ENCODE assay signal across 9 cellular contexts in the genomic region with DNA sequence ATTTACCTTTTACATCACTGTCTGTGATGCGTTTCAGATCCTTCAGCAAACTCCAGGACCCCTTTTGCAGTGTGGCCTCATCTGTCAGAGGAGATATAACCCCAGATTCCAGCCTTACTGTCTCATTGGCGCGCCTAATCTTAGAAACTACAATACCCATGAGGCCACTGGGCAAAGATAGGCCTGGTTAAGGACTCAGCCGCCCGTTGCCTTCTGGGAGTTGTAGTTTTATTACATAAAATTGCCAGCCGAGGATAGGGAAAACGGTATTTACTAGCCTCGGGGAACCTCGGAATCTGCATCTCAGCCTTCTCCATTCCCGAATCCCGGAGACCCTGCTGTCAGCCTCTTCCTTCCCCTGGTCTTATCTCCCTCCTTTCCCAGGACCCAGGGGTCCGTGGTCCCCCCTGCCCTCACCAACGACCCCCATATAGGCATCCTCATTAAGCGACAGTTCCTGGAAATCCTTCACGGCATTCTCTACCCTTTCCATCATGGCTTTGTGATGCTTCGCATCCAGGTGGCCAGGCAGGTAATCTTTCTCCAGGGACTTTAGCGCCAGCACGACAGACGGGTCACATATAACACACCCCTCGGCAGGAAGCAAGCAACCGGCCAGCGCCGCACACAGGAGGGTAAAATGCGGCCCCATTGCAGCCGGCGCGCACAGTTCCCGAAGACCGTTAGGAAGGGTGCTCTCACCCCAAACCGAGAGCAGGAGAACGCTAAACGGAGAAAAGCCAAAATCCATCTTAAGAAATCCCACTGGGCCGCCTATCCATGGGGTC. TPM values are rescaled to one million over a fixed set of nuclear protein-coding genes. Genes with fewer than 3 reads are reported as not detected.
DNase-seq lines count a peak whose midpoint lies in the region; ATAC-seq, FAIRE-seq and TF ChIP-seq lines count a peak whose summit lies in the region.
"Had no signal": no experiment of that assay in that cellular context is flagged by ENCODE, and none has a peak within 500 bp of the region (broad histone marks: within the 10 kb centered on the region; RNA-seq: fewer than 3 reads in every experiment).

No MANE protein-coding gene starts in this region.

- peaks cover 0 to 5% of the 10 kb centered on the region in 2 experiments for H3K9me3 ChIP-seq in CD4-positive, CD25-positive, alpha-beta regulatory T cell (ENCODE audit: control insufficient read depth in 2 of 2, low read length in 2 of 2)
- H3K9me3 ChIP-seq in HEK293 (ENCODE audit: control insufficient read depth, insufficient read depth, low read depth, low read length) (no peaks in the 10 kb centered on the region), OCI-LY7 (ENCODE audit: low read length) (no peaks in the 10 kb centered on the region), small intestine (ENCODE audit: control insufficient read depth, low read depth) (no peaks in the 10 kb centered on the region)

- no peak overlapping the region for H2AFZ ChIP-seq in OCI-LY7 (ENCODE audit: low read length)

- no peaks in the 10 kb centered on the region for H3K79me2 ChIP-seq in OCI-LY7 (ENCODE audit: insufficient read depth, low read depth, low read length)

- intact Hi-C loops in OCI-LY7 (cut with micrococcal nuclease; ENCODE audit: unreplicated experiment): no loop called here
- intact Hi-C loops in head of caudate nucleus (cut with DNase I): no loop called here

- no peak for FAIRE-seq in small intestine (lab: Jason Lieb, UNC)

- no peak overlapping the region for H3K27ac ChIP-seq in CD4-positive, CD25-positive, alpha-beta regulatory T cell (ENCODE audit: insufficient read depth, low read length, poor library complexity, severe bottlenecking)
- H3K27ac ChIP-seq in HEK293 (ENCODE audit: extremely low read depth, low read depth, low read length) (no peak overlapping the region), OCI-LY7 (ENCODE audit: low read depth, low read length, poor library complexity, severe bottlenecking) (no peak overlapping the region), small intestine (ENCODE audit: low read depth in 1 of 2, low read length in 1 of 2) (no peak overlapping the region)

- POLR2A ChIA-PET in HEK293 (lab: Yijun Ruan, JAX): interaction anchor here (1.1 kb wide), 2 partner anchors 25 to 31 kb away, joined by 3 to 4 read pairs; no protein-coding TSS in a partner anchor
- POLR2A ChIA-PET in OCI-LY7 (lab: Charles Lee): no interaction called here

- H3K9me3 Mint-ChIP-seq in CD4-positive, CD25-positive, alpha-beta regulatory T cell: peaks cover 0 to 2% (median 0%) of the 10 kb centered on the region in 7 donors

- H3K4me1 Mint-ChIP-seq in CD4-positive, CD25-positive, alpha-beta regulatory T cell: peaks cover 0 to 32% (median 8%) of the 10 kb centered on the region in 4 donors

- H3K4me2 ChIP-seq in OCI-LY7 (ENCODE audit: low read length): no peak overlapping the region

- H3K27me3 Mint-ChIP-seq in CD4-positive, CD25-positive, alpha-beta regulatory T cell: peaks cover 44% of the 10 kb centered on the region

- peak; percentile 52 to 67 for ATAC-seq in CD4-positive, CD25-positive, alpha-beta regulatory T cell (ENCODE audit: low read depth in 2 of 2)
- ATAC-seq in HG03025 (IDR thresholded peaks at IDR 0.05; ENCODE audit: low FRiP score, unreplicated experiment): no peak
- no peak for ATAC-seq in HG03521 (IDR thresholded peaks at IDR 0.05; ENCODE audit: unreplicated experiment)

- H3K27me3 ChIP-seq in CD4-positive, CD25-positive, alpha-beta regulatory T cell (ENCODE audit: control insufficient read depth, insufficient read depth, low read length): no peaks in the 10 kb centered on the region
- H3K27me3 ChIP-seq in small intestine (ENCODE audit: control insufficient read depth in 2 of 2, insufficient read depth in 2 of 2, low read length in 2 of 2): peaks cover 0 to 2% of the 10 kb centered on the region in 2 donors

- no peak for TF ChIP-seq CTCF in HEK293 (tag by site-specific recombination; IDR thresholded peaks at IDR 0.05)
- no peak for TF ChIP-seq CTCF in OCI-LY7 (conservative IDR thresholded peaks at IDR 0.05; ENCODE audit: low read length)

- CTCF ChIA-PET in HEK293 (lab: Yijun Ruan, JAX): no interaction called here
- CTCF ChIA-PET in OCI-LY7 (lab: Charles Lee; ENCODE audit: unreplicated experiment): interaction anchor here (0.6 kb wide), 1 partner anchor 232 kb away, joined by 4 read pairs; no protein-coding TSS in a partner anchor

- H3K4me3 ChIP-seq in CD4-positive, CD25-positive, alpha-beta regulatory T cell (ENCODE audit: low read depth, low read length): no peak overlapping the region
- no peak overlapping the region for H3K4me3 ChIP-seq in HEK293 (ENCODE audit: low read depth, low read length)
- no peak overlapping the region for H3K4me3 ChIP-seq in OCI-LY7 (ENCODE audit: low read depth, low read length, poor library complexity, severe bottlenecking)
- H3K4me3 ChIP-seq in small intestine (ENCODE audit: low read depth in 1 of 2, low read length in 2 of 2): no peak overlapping the region

- no peaks in the 10 kb centered on the region for H4K20me1 ChIP-seq in OCI-LY7 (ENCODE audit: insufficient read depth, low read length)

- no peaks in the 10 kb centered on the region for H3K9me2 ChIP-seq in OCI-LY7 (ENCODE audit: insufficient read depth, low read length)

- peaks cover 7% of the 10 kb centered on the region for H3K4me1 ChIP-seq in CD4-positive, CD25-positive, alpha-beta regulatory T cell (ENCODE audit: control insufficient read depth, insufficient read depth, low read length, poor library complexity, severe bottlenecking)
- H3K4me1 ChIP-seq in HEK293 (ENCODE audit: control insufficient read depth, insufficient read depth, low read length) (no peaks in the 10 kb centered on the region), OCI-LY7 (ENCODE audit: insufficient read depth, low read length, poor library complexity, severe bottlenecking) (peaks cover 18% of the 10 kb centered on the region), small intestine (ENCODE audit: control insufficient read depth in 2 of 2, insufficient read depth in 1 of 2, low read depth in 1 of 2, low read length in 1 of 2) (no peaks in the 10 kb centered on the region)

- H3K27ac Mint-ChIP-seq in CD4-positive, CD25-positive, alpha-beta regulatory T cell: peak overlapping the region in 1 of 3 donors; percentile 79

- H3K36me3 Mint-ChIP-seq in CD4-positive, CD25-positive, alpha-beta regulatory T cell: peaks cover 4% of the 10 kb centered on the region

- H3K36me3 ChIP-seq in CD4-positive, CD25-positive, alpha-beta regulatory T cell (ENCODE audit: control insufficient read depth, insufficient read depth, low read length): no peaks in the 10 kb centered on the region
- H3K36me3 ChIP-seq in HEK293 (ENCODE audit: control insufficient read depth in 2 of 2, insufficient read depth in 1 of 2, low read length in 2 of 2) (no peaks in the 10 kb centered on the region), OCI-LY7 (ENCODE audit: insufficient read depth, low read length) (no peaks in the 10 kb centered on the region), small intestine (ENCODE audit: control insufficient read depth in 2 of 2, insufficient read depth in 2 of 2, low read length in 2 of 2) (peaks cover 0 to 5% of the 10 kb centered on the region in 2 donors)

- WGBS in small intestine, 3 donors: 26 to 32% (median 30%) methylated on average over 33 of the region's 33 CpGs

- DNase-seq in CD4-positive, CD25-positive, alpha-beta regulatory T cell: peak; percentile 30 to 73 (median 57)
- DNase-seq in OCI-LY7 (ENCODE audit: low spot score) (peak; percentile 77), head of caudate nucleus (peak; percentile 57 to 93 (median 78)), small intestine (peak; percentile 72)
- DNase-seq in activated naive CD4-positive, alpha-beta T cell treated with Interleukin-2 at 50 U/mL for 16 hours: peak; percentile 51

- BruUV-seq in OCI-LY7 (replicated peaks; lab: Mats Ljungman, UMichigan): no TSS peak

- H3K4me3 Mint-ChIP-seq in CD4-positive, CD25-positive, alpha-beta regulatory T cell: peak overlapping the region in 1 of 4 donors; percentile 2

TF ChIP-seq in HEK293, 187 proteins besides CTCF, POLR2A, EP300 and RAD21 (continues in another document):
- 0 out of 2 replicates have a peak, but pooled peaks have one; percentile 13 for TF ChIP-seq ZXDB (tag by site-specific recombination; IDR thresholded peaks at IDR 0.05)
- TF ChIP-seq ZNF311 (tag by site-specific recombination; IDR thresholded peaks at IDR 0.05; ENCODE audit: borderline replicate concordance): no peak
- no peak for TF ChIP-seq ZNF426 (tag by site-specific recombination; IDR thresholded peaks at IDR 0.05)

RNA-seq across cellular contexts. Expression of gene IZUMO1, which starts 1.3 kb away (rescaled TPM):
- not detected for total RNA-seq in CD4-positive, CD25-positive, alpha-beta regulatory T cell
- polyA plus RNA-seq in CD4-positive, CD25-positive, alpha-beta regulatory T cell: not detected
- not detected in 2 replicates for total RNA-seq in OCI-LY7 (2014; rRNA removed; shearing (Covaris generic))
- not detected in 2 replicates for total RNA-seq in OCI-LY7 (2022)
- polyA plus RNA-seq in small intestine: under 1 TPM in 1 of 3 donors, not detected in 2; 0.45 TPM
- total RNA-seq: epithelial cell of proximal tubule had no signal

RNA-seq across cellular contexts. Expression of gene RASIP1, which starts 5.0 kb away (rescaled TPM):
- total RNA-seq in CD4-positive, CD25-positive, alpha-beta regulatory T cell: 0.22 TPM
- polyA plus RNA-seq in CD4-positive, CD25-positive, alpha-beta regulatory T cell: under 1 TPM; 0.13 to 0.55 (median 0.18) TPM
- total RNA-seq in OCI-LY7 (2014; rRNA removed; shearing (Covaris generic)): 0.09 TPM in 1 of 2 replicates, not detected in the other
- total RNA-seq in OCI-LY7 (2022): 0.31 and 0.36 TPM in 2 replicates
- polyA plus RNA-seq in small intestine: 10 to 100 TPM in 1 of 3 donors, 1 to 10 TPM in 2; 1.3 to 13.5 (median 3.8) TPM

RNA-seq across cellular contexts. Expression of gene FUT1, which starts 7.0 kb away (rescaled TPM):
- total RNA-seq in CD4-positive, CD25-positive, alpha-beta regulatory T cell: not detected
- under 1 TPM in 2 of 4 donors, not detected in 2; 0.06 to 0.14 TPM for polyA plus RNA-seq in CD4-positive, CD25-positive, alpha-beta regulatory T cell
- 0.03 and 0.08 TPM in 2 replicates for total RNA-seq in OCI-LY7 (2014; rRNA removed; shearing (Covaris generic))
- not detected in 2 replicates for total RNA-seq in OCI-LY7 (2022)
- 1 to 10 TPM in 1 of 3 donors, under 1 TPM in 2; 0.22 to 7.8 (median 0.81) TPM for polyA plus RNA-seq in small intestine

RNA-seq across cellular contexts. Expression of gene FGF21, which starts 9.9 kb away (rescaled TPM):
- total RNA-seq in CD4-positive, CD25-positive, alpha-beta regulatory T cell: not detected
- polyA plus RNA-seq in CD4-positive, CD25-positive, alpha-beta regulatory T cell: not detected
- not detected in 2 replicates for total RNA-seq in OCI-LY7 (2014; rRNA removed; shearing (Covaris generic))
- total RNA-seq in OCI-LY7 (2022): not detected in 2 replicates
- under 1 TPM in 1 of 3 donors, not detected in 2; 0.09 TPM for polyA plus RNA-seq in small intestine
- total RNA-seq: epithelial cell of proximal tubule had no signal

RNA-seq across cellular contexts. Expression of gene MAMSTR, which starts 25.9 kb away (rescaled TPM):
- total RNA-seq in CD4-positive, CD25-positive, alpha-beta regulatory T cell: 1.1 TPM
- under 1 TPM; 0.17 to 0.40 (median 0.30) TPM for polyA plus RNA-seq in CD4-positive, CD25-positive, alpha-beta regulatory T cell
- total RNA-seq in OCI-LY7 (2014; rRNA removed; shearing (Covaris generic)): 1.1 and 1.2 TPM in 2 replicates
- total RNA-seq in OCI-LY7 (2022): 1.2 and 1.8 TPM in 2 replicates
- 1 to 10 TPM in 1 of 3 donors, under 1 TPM in 1, not detected in 1; 0.89 to 1.1 TPM for polyA plus RNA-seq in small intestine

Comparison
In these comparisons a context has a peak if more than half of its experiments do, and no peak if none do; other contexts are left out.
1. ATAC-seq: peak in CD4-positive, CD25-positive, alpha-beta regulatory T cell (2 of 2); none in HG03025 (single experiment) and HG03521 (single experiment).
2. Peak in every context shown above with its lines, with median percentiles within 50 percentile points of each other: DNase-seq.